Comparison of ENCODE assay signal across 1 cellular context in genomic region chr4:25313194-25313895, GRCh38.
TF ChIP-seq lines count a peak whose summit lies in the region.

No MANE protein-coding gene starts in this region.

TF ChIP-seq in GM23338, 12 proteins besides CTCF, POLR2A, EP300 and RAD21 (continued from another document):
- TF ChIP-seq ZNF462 (CRISPR knock-in tag; IDR thresholded peaks at IDR 0.05), result no peak
- TF ChIP-seq EZH2phosphoT487 (IDR thresholded peaks at IDR 0.05; ENCODE audit: unreplicated experiment), result no peak
- TF ChIP-seq ETS1 (IDR thresholded peaks at IDR 0.05), result no peak
- no peak for TF ChIP-seq STAT1 (IDR thresholded peaks at IDR 0.05; ENCODE audit: unreplicated experiment)
- no peak for TF ChIP-seq REST (IDR thresholded peaks at IDR 0.05; ENCODE audit: unreplicated experiment)
- TF ChIP-seq ZNF114 (CRISPR knock-in tag; IDR thresholded peaks at IDR 0.05), result no peak
